1 cellular context compared by ENCODE assay signal in genomic region chr22:33631777-33632176, GRCh38.
A peak's percentile ranks its signal among the peaks of the same experiment; 100 is the strongest.
TF ChIP-seq lines count a peak whose summit lies in the region.

No MANE protein-coding gene starts in this region.

TF ChIP-seq in HepG2, 621 proteins besides CTCF, POLR2A, EP300 and RAD21 (continued from another document and continues in another):
- TF ChIP-seq AKNA (CRISPR knock-in tag; IDR thresholded peaks at IDR 0.05; ENCODE audit: borderline replicate concordance) (no peak), FIP1L1 (IDR thresholded peaks at IDR 0.05; ENCODE audit: borderline replicate concordance, insufficient read depth, low read depth, low read length) (no peak), XRCC5 (optimal IDR thresholded peaks at IDR 0.05; ENCODE audit: low read length) (no peak), ZNF503 (CRISPR knock-in tag; IDR thresholded peaks at IDR 0.05) (no peak), FOXK1 (CRISPR knock-in tag; IDR thresholded peaks at IDR 0.05; ENCODE audit: borderline replicate concordance, low read depth) (no peak), HOMEZ (CRISPR knock-in tag; IDR thresholded peaks at IDR 0.05; ENCODE audit: low read depth) (peak; percentile 50; the same call in 1 of the 2 replicates), HNF1B (CRISPR knock-in tag; IDR thresholded peaks at IDR 0.05) (no peak), SALL1 (CRISPR knock-in tag; IDR thresholded peaks at IDR 0.05) (no peak), THRA (CRISPR knock-in tag; IDR thresholded peaks at IDR 0.05; ENCODE audit: borderline replicate concordance) (no peak), SNAPC4 (CRISPR knock-in tag; IDR thresholded peaks at IDR 0.05) (no peak), MXD1 (CRISPR knock-in tag; IDR thresholded peaks at IDR 0.05) (no peak), SNAPC5 (CRISPR knock-in tag; IDR thresholded peaks at IDR 0.05; ENCODE audit: borderline replicate concordance) (no peak), HIVEP1 (CRISPR knock-in tag; IDR thresholded peaks at IDR 0.05) (no peak), DR1 (CRISPR knock-in tag; IDR thresholded peaks at IDR 0.05) (no peak), SMARCC2 (IDR thresholded peaks at IDR 0.05) (no peak), NR2F2 (IDR thresholded peaks at IDR 0.05; ENCODE audit: borderline replicate concordance, low read depth) (no peak), TMF1 (CRISPR knock-in tag; IDR thresholded peaks at IDR 0.05; ENCODE audit: low read depth) (no peak), ZBTB21 (CRISPR knock-in tag; IDR thresholded peaks at IDR 0.05) (0 out of 2 replicates have a peak, but pooled peaks have one; percentile 54), ZNF605 (CRISPR knock-in tag; IDR thresholded peaks at IDR 0.05) (no peak), FOXA1 (IDR thresholded peaks at IDR 0.05) (no peak), FOXA1 (CRISPR knock-in tag; IDR thresholded peaks at IDR 0.05) (0 out of 2 replicates have a peak, but pooled peaks have one; percentile 25), ZBED4 (CRISPR knock-in tag; IDR thresholded peaks at IDR 0.05; ENCODE audit: borderline replicate concordance) (no peak), ARID5B (CRISPR knock-in tag; IDR thresholded peaks at IDR 0.05) (peak; percentile 23; the same call in 1 of the 2 replicates), SP140L (CRISPR knock-in tag; IDR thresholded peaks at IDR 0.05; ENCODE audit: borderline replicate concordance) (no peak)
